In genomic region chr16:89484923-89485679, GRCh38 we compare ENCODE assay signal across 8 cellular contexts. TPM values are rescaled to one million over a fixed set of nuclear protein-coding genes. Genes with fewer than 3 reads are reported as not detected.
DNase-seq lines count a peak whose midpoint lies in the region; FAIRE-seq and TF ChIP-seq lines count a peak whose summit lies in the region.

No MANE protein-coding gene starts in this region.

- peak overlapping the region; percentile 57 for H3K4me3 Mint-ChIP-seq in activated naive CD4-positive, alpha-beta T cell treated with anti-CD3 and anti-CD28 coated beads for 36 hours

- CTCF ChIA-PET in activated naive CD4-positive, alpha-beta T cell treated with anti-CD3 and anti-CD28 coated beads for 36 hours (lab: Charles Lee), result interaction anchor here (1.1 kb wide), 1 partner anchor 170 kb away, joined by 4 read pairs; no protein-coding TSS in a partner anchor

- H3K9ac ChIP-seq in subcutaneous abdominal adipose tissue (ENCODE audit: low read length in 5 of 5), result peak overlapping the region in 3 of 5 donors; percentile 11 to 54 (median 51)

- no peaks in the 10 kb centered on the region for H3K9me3 ChIP-seq in effector memory CD4-positive, alpha-beta T cell (ENCODE audit: control insufficient read depth, low read length)
- H3K9me3 ChIP-seq in subcutaneous abdominal adipose tissue (ENCODE audit: control insufficient read depth in 5 of 5, low read length in 5 of 5), result no peaks in the 10 kb centered on the region

- H3K27ac ChIP-seq in effector memory CD4-positive, alpha-beta T cell (ENCODE audit: insufficient read depth, low read length, poor library complexity, severe bottlenecking), result peak overlapping the region; percentile 68
- peak overlapping the region; percentile 24 for H3K27ac ChIP-seq in subcutaneous abdominal adipose tissue (ENCODE audit: low read depth, low read length)

- TF ChIP-seq CTCF in NB4 (IDR thresholded peaks at IDR 0.05; ENCODE audit: low read depth, low read length), result no peak

- H3K36me3 Mint-ChIP-seq in activated naive CD4-positive, alpha-beta T cell treated with anti-CD3 and anti-CD28 coated beads for 36 hours (ENCODE audit: low read depth), result peaks cover 43% of the 10 kb centered on the region

- no peak for FAIRE-seq in RCC 7860 (lab: Jason Lieb, UNC)

- H3K4me3 ChIP-seq in NB4 (ENCODE audit: low read depth, low read length), result no peak overlapping the region
- H3K4me3 ChIP-seq in effector memory CD4-positive, alpha-beta T cell (ENCODE audit: insufficient read depth, low read depth, low read length, poor library complexity, severe bottlenecking), result peak overlapping the region; percentile 15
- no peak overlapping the region for H3K4me3 ChIP-seq in subcutaneous abdominal adipose tissue (ENCODE audit: low read depth in 1 of 5, low read length in 5 of 5)

- H3K4me1 Mint-ChIP-seq in activated naive CD4-positive, alpha-beta T cell treated with anti-CD3 and anti-CD28 coated beads for 36 hours (ENCODE audit: low read depth), result peaks cover 84% of the 10 kb centered on the region

- H3K27ac Mint-ChIP-seq in activated naive CD4-positive, alpha-beta T cell treated with anti-CD3 and anti-CD28 coated beads for 36 hours, result peak overlapping the region; percentile 96

- peak; percentile 68 for DNase-seq in activated naive CD4-positive, alpha-beta T cell treated with anti-CD3 and anti-CD28 coated beads for 36 hours
- no peak for DNase-seq in activated naive CD4-positive, alpha-beta T cell (lab: John Stamatoyannopoulos, UW)
- peak; percentile 53 for DNase-seq in NB4 (ENCODE audit: low read depth)
- peak in 1 of 3 donors; percentile 21 for DNase-seq in effector memory CD4-positive, alpha-beta T cell
- no peak for DNase-seq in RCC 7860 (ENCODE audit: low spot score)
- DNase-seq in erythroblast (lab: John Stamatoyannopoulos, UW), result no peak
- no peak for DNase-seq in NCI-H1105 treated with DMSO at 0.1 percent for 48 hours (lab: John Stamatoyannopoulos, UW)

- no peaks in the 10 kb centered on the region for H3K9me3 Mint-ChIP-seq in activated naive CD4-positive, alpha-beta T cell treated with anti-CD3 and anti-CD28 coated beads for 36 hours

- no peaks in the 10 kb centered on the region for H3K27me3 Mint-ChIP-seq in activated naive CD4-positive, alpha-beta T cell treated with anti-CD3 and anti-CD28 coated beads for 36 hours (ENCODE audit: low read depth)

- H3K36me3 ChIP-seq in effector memory CD4-positive, alpha-beta T cell (ENCODE audit: control insufficient read depth, insufficient read depth, low read length), result no peaks in the 10 kb centered on the region
- H3K36me3 ChIP-seq in subcutaneous abdominal adipose tissue (ENCODE audit: control insufficient read depth in 5 of 5, insufficient read depth in 5 of 5, low read length in 5 of 5), result no peaks in the 10 kb centered on the region

- peaks cover 81% of the 10 kb centered on the region for H3K4me1 ChIP-seq in effector memory CD4-positive, alpha-beta T cell (ENCODE audit: control insufficient read depth, insufficient read depth, low read length, poor library complexity, severe bottlenecking)
- peaks cover 9 to 73% (median 58%) of the 10 kb centered on the region in 5 donors for H3K4me1 ChIP-seq in subcutaneous abdominal adipose tissue (ENCODE audit: control insufficient read depth in 5 of 5, insufficient read depth in 5 of 5, low read length in 5 of 5)

- no peaks in the 10 kb centered on the region for H3K27me3 ChIP-seq in effector memory CD4-positive, alpha-beta T cell (replicated peaks; ENCODE audit: control insufficient read depth, insufficient read depth, low read length, poor library complexity, severe bottlenecking)
- no peaks in the 10 kb centered on the region for H3K27me3 ChIP-seq in subcutaneous abdominal adipose tissue (ENCODE audit: control insufficient read depth in 5 of 5, insufficient read depth in 4 of 5, low read length in 5 of 5)

- intact Hi-C loops in activated naive CD4-positive, alpha-beta T cell treated with anti-CD3 and anti-CD28 coated beads for 36 hours (cut with micrococcal nuclease), result loop anchor here (1.0 to 2.0 kb wide), 5 partner anchors 63 to 169 kb away; no protein-coding TSS in a partner anchor

- TF ChIP-seq POLR2A in NB4 (IDR thresholded peaks at IDR 0.05; ENCODE audit: extremely low read depth, insufficient read length), result no peak
- no peak for TF ChIP-seq POLR2A in erythroblast (IDR thresholded peaks at IDR 0.05; ENCODE audit: low read length)

RNA-seq across cellular contexts. Expression of gene ANKRD11, which starts 5.3 kb away (rescaled TPM):
- 100 to 1,000 TPM; 174 to 177 TPM for total RNA-seq in activated naive CD4-positive, alpha-beta T cell treated with anti-CD3 and anti-CD28 coated beads for 36 hours

RNA-seq across cellular contexts. Expression of gene SPG7, which starts 23.1 kb away (rescaled TPM):
- total RNA-seq in activated naive CD4-positive, alpha-beta T cell treated with anti-CD3 and anti-CD28 coated beads for 36 hours, result 10 to 100 TPM; 62.4 to 67.7 TPM

Comparison
In these comparisons a context has a peak if more than half of its experiments do, and no peak if none do; other contexts are left out.
1. DNase-seq: peak in activated naive CD4-positive, alpha-beta T cell treated with anti-CD3 and anti-CD28 coated beads for 36 hours (single experiment) and NB4 (single experiment); none in activated naive CD4-positive, alpha-beta T cell (0 of 4), RCC 7860 (single experiment), erythroblast (0 of 2) and NCI-H1105 treated with DMSO at 0.1 percent for 48 hours (single experiment).